ENCODE assay signal across 40 cellular contexts in the genomic region with DNA sequence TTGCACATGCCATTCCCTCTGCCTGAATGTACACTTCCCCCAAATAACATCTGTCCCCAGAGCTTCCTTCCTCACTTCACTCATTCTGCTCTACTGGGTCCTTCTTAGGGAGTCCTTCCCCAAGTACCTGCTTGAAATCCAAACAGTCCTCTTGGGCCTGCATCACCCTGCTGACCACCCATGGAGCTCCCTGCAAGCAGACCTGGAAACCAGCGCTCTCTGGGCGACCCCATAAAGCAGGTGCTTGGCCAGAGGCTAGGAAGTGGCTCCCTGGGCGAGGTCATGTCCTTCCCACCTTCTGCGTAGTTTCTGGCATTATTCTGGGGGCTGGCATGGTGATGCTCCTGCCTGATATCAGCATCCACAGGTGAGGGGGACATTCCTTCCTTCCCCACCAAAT. TPM values are rescaled to one million over a fixed set of nuclear protein-coding genes. Genes with fewer than 3 reads are reported as not detected.
"Had no signal": no experiment of that assay in that cellular context is flagged by ENCODE, and none has a peak within 500 bp of the region (broad histone marks: within the 10 kb centered on the region; RNA-seq: fewer than 3 reads in every experiment).

No MANE protein-coding gene starts in this region.

- ATAC-seq: activated naive CD4-positive, alpha-beta T cell treated with anti-CD3 and anti-CD28 coated beads, Interleukin-2, amount 50 U/mL, for 72 hours; activated naive CD8-positive, alpha-beta T cell treated with anti-CD3 and anti-CD28 coated beads, Interleukin-2, amount 50 U/mL, for 24 hours; activated T-cell treated with anti-CD3 and anti-CD28 coated beads, Interleukin-2, amount 50 U/mL, for 4 hours; activated T-cell treated with anti-CD3 and anti-CD28 coated beads, Interleukin-2, amount 50 U/mL, for 72 hours; activated T-helper 17 cell treated with anti-CD3 and anti-CD28 coated beads, Interleukin-2, amount 50 U/mL, for 72 hours; body of pancreas had no signal

- H3K27ac ChIP-seq: adrenal gland, ascending aorta, body of pancreas, brain microvascular endothelial cell, breast epithelium, cardiac muscle cell had no signal

- H3K4me1 Mint-ChIP-seq: activated naive CD4-positive, alpha-beta T cell treated with anti-CD3 and anti-CD28 coated beads, Interleukin-2, amount 10 ng/mL, durations not matched to agents 7 days and 5 days; activated naive CD8-positive, alpha-beta T cell treated with anti-CD3 and anti-CD28 coated beads for 36 hours; activated naive CD8-positive, alpha-beta T cell treated with anti-CD3 and anti-CD28 coated beads, Interleukin-2, amount 10 ng/mL, durations not matched to agents 7 days and 5 days; activated naive CD8-positive, alpha-beta T cell treated with anti-CD3 and anti-CD28 coated beads, Interleukin-2, amount 50 U/mL, for 24 hours; activated T-helper 17 cell treated with anti-CD3 and anti-CD28 coated beads, Interleukin-2, amount 50 U/mL, for 72 hours; brain; central memory CD8-positive, alpha-beta T cell had no signal

- H3K4me1 ChIP-seq: adrenal gland, ascending aorta, body of pancreas, breast epithelium had no signal

- H3K36me3 Mint-ChIP-seq: activated naive CD8-positive, alpha-beta T cell treated with anti-CD3 and anti-CD28 coated beads for 36 hours; activated naive CD8-positive, alpha-beta T cell treated with anti-CD3 and anti-CD28 coated beads, Interleukin-2, amount 10 ng/mL, durations not matched to agents 7 days and 5 days; brain had no signal

- DNase-seq: activated effector memory CD4-positive, alpha-beta T cell treated with anti-CD3 and anti-CD28 coated beads, Interleukin-2, amount 50 U/mL, for 16 hours; activated effector memory CD4-positive, alpha-beta T cell treated with Interleukin-2 at 50 U/mL for 16 hours; activated gamma-delta T cell; activated gamma-delta T cell treated with Interleukin-2 at 50 U/mL for 16 hours; activated naive CD4-positive, alpha-beta T cell; activated naive CD4-positive, alpha-beta T cell treated with anti-CD3 and anti-CD28 coated beads for 36 hours; activated naive CD4-positive, alpha-beta T cell treated with anti-CD3 and anti-CD28 coated beads, Interleukin-2, amount 10 ng/mL, durations not matched to agents 7 days and 5 days; activated naive CD4-positive, alpha-beta T cell treated with anti-CD3 and anti-CD28 coated beads, Interleukin-2, amount 50 U/mL, for 16 hours; activated naive CD4-positive, alpha-beta T cell treated with Interleukin-2 at 50 U/mL for 16 hours; activated naive CD8-positive, alpha-beta T cell treated with anti-CD3 and anti-CD28 coated beads for 36 hours; activated naive CD8-positive, alpha-beta T cell treated with anti-CD3 and anti-CD28 coated beads, Interleukin-2, amount 10 ng/mL, durations not matched to agents 7 days and 5 days; activated naive CD8-positive, alpha-beta T cell treated with anti-CD3 and anti-CD28 coated beads, Interleukin-2, amount 50 U/mL, for 24 hours; activated T-cell treated with anti-CD3 and anti-CD28 coated beads for 4 hours; activated T-cell treated with anti-CD3 and anti-CD28 coated beads, Interleukin-2, amount 50 U/mL, for 1 hour; activated T-cell treated with anti-CD3 and anti-CD28 coated beads, Interleukin-2, amount 50 U/mL, for 24 hours; activated T-cell treated with anti-CD3 and anti-CD28 coated beads, Interleukin-2, amount 50 U/mL, for 4 hours; activated T-cell treated with anti-CD3 and anti-CD28 coated beads, Interleukin-2, amount 50 U/mL, for 48 hours; activated T-cell treated with anti-CD3 and anti-CD28 coated beads, Interleukin-2, amount 50 U/mL, for 72 hours; adrenal gland; amniotic stem cell; amygdala; anterior cingulate cortex; aorta; body of pancreas; brain microvascular endothelial cell; caudate nucleus; central memory CD4-positive, alpha-beta T cell; cerebellar nuclear complex had no signal

- H3K27me3 ChIP-seq: ascending aorta had no signal

- H3K9me3 ChIP-seq: adrenal gland, ascending aorta, body of pancreas, breast epithelium had no signal

- H3K27ac Mint-ChIP-seq: activated naive CD4-positive, alpha-beta T cell treated with anti-CD3 and anti-CD28 coated beads for 36 hours; activated naive CD4-positive, alpha-beta T cell treated with anti-CD3 and anti-CD28 coated beads, Interleukin-2, amount 10 ng/mL, durations not matched to agents 7 days and 5 days; activated naive CD4-positive, alpha-beta T cell treated with anti-CD3 and anti-CD28 coated beads, Interleukin-2, amount 50 U/mL, for 24 hours; activated naive CD4-positive, alpha-beta T cell treated with anti-CD3 and anti-CD28 coated beads, Interleukin-2, amount 50 U/mL, for 72 hours; activated naive CD8-positive, alpha-beta T cell; activated naive CD8-positive, alpha-beta T cell treated with anti-CD3 and anti-CD28 coated beads for 36 hours; activated naive CD8-positive, alpha-beta T cell treated with anti-CD3 and anti-CD28 coated beads, Interleukin-2, amount 10 ng/mL, durations not matched to agents 7 days and 5 days; activated naive CD8-positive, alpha-beta T cell treated with anti-CD3 and anti-CD28 coated beads, Interleukin-2, amount 50 U/mL, for 24 hours; activated T-cell treated with anti-CD3 and anti-CD28 coated beads, Interleukin-2, amount 50 U/mL, for 24 hours; activated T-cell treated with anti-CD3 and anti-CD28 coated beads, Interleukin-2, amount 50 U/mL, for 72 hours; activated T-helper 1 cell treated with anti-CD3 and anti-CD28 coated beads, Interleukin-12 subunit alpha, Interleukin-12 subunit beta, Interleukin-2, Interleukin-4 antibody, amounts not matched to agents 30 ng/mL and 10 ng/mL and 1 ng/mL, durations not matched to agents 14 hours and 24 hours and 36 hours; activated T-helper 17 cell treated with anti-CD3 and anti-CD28 coated beads, Interleukin-2, amount 50 U/mL, for 72 hours; activated T-helper 2 cell treated with anti-CD3 and anti-CD28 coated beads, Interferon-gamma antibody, Interleukin-2, Interleukin-4, amounts not matched to agents 10 μg/mL and 5 μg/mL and 100 μg/mL, durations not matched to agents 14 hours and 24 hours and 36 hours; brain had no signal

- H3K9me3 Mint-ChIP-seq: activated naive CD4-positive, alpha-beta T cell treated with anti-CD3 and anti-CD28 coated beads for 36 hours; activated naive CD4-positive, alpha-beta T cell treated with anti-CD3 and anti-CD28 coated beads, Interleukin-2, amount 10 ng/mL, durations not matched to agents 7 days and 5 days; activated naive CD4-positive, alpha-beta T cell treated with anti-CD3 and anti-CD28 coated beads, Interleukin-2, amount 50 U/mL, for 24 hours; activated naive CD4-positive, alpha-beta T cell treated with anti-CD3 and anti-CD28 coated beads, Interleukin-2, amount 50 U/mL, for 72 hours; activated naive CD8-positive, alpha-beta T cell treated with anti-CD3 and anti-CD28 coated beads for 36 hours; activated T-cell treated with anti-CD3 and anti-CD28 coated beads, Interleukin-2, amount 50 U/mL, for 24 hours; activated T-cell treated with anti-CD3 and anti-CD28 coated beads, Interleukin-2, amount 50 U/mL, for 4 hours; activated T-cell treated with anti-CD3 and anti-CD28 coated beads, Interleukin-2, amount 50 U/mL, for 72 hours; activated T-helper 17 cell treated with anti-CD3 and anti-CD28 coated beads, Interleukin-2, amount 50 U/mL, for 72 hours; activated T-helper 2 cell treated with anti-CD3 and anti-CD28 coated beads, Interferon-gamma antibody, Interleukin-2, Interleukin-4, amounts not matched to agents 10 μg/mL and 5 μg/mL and 100 μg/mL, durations not matched to agents 14 hours and 24 hours and 36 hours; central memory CD8-positive, alpha-beta T cell had no signal

- H3K4me3 ChIP-seq: adrenal gland, ascending aorta, body of pancreas, breast epithelium, cardiac muscle cell had no signal

- H3K36me3 ChIP-seq: adrenal gland, ascending aorta, brain microvascular endothelial cell, breast epithelium, cardiac muscle cell had no signal

- H3K4me3 Mint-ChIP-seq: activated naive CD4-positive, alpha-beta T cell treated with anti-CD3 and anti-CD28 coated beads for 36 hours; activated naive CD4-positive, alpha-beta T cell treated with anti-CD3 and anti-CD28 coated beads, Interleukin-2, amount 10 ng/mL, durations not matched to agents 7 days and 5 days; activated naive CD4-positive, alpha-beta T cell treated with anti-CD3 and anti-CD28 coated beads, Interleukin-2, amount 50 U/mL, for 24 hours; activated naive CD8-positive, alpha-beta T cell; activated naive CD8-positive, alpha-beta T cell treated with anti-CD3 and anti-CD28 coated beads for 36 hours; activated naive CD8-positive, alpha-beta T cell treated with anti-CD3 and anti-CD28 coated beads, Interleukin-2, amount 10 ng/mL, durations not matched to agents 7 days and 5 days; activated naive CD8-positive, alpha-beta T cell treated with anti-CD3 and anti-CD28 coated beads, Interleukin-2, amount 50 U/mL, for 24 hours; activated T-cell treated with anti-CD3 and anti-CD28 coated beads, Interleukin-2, amount 50 U/mL, for 24 hours; activated T-cell treated with anti-CD3 and anti-CD28 coated beads, Interleukin-2, amount 50 U/mL, for 4 hours; activated T-cell treated with anti-CD3 and anti-CD28 coated beads, Interleukin-2, amount 50 U/mL, for 72 hours; activated T-helper 1 cell treated with anti-CD3 and anti-CD28 coated beads, Interleukin-12 subunit alpha, Interleukin-12 subunit beta, Interleukin-2, Interleukin-4 antibody, amounts not matched to agents 30 ng/mL and 10 ng/mL and 1 ng/mL, durations not matched to agents 14 hours and 24 hours and 36 hours; activated T-helper 17 cell treated with anti-CD3 and anti-CD28 coated beads, Interleukin-2, amount 50 U/mL, for 72 hours; brain; central memory CD8-positive, alpha-beta T cell had no signal

RNA-seq across cellular contexts. Expression of a gene that starts 43.6 kb away (rescaled TPM):
- total RNA-seq: bronchial epithelial cell had no signal
